Comparison of ENCODE assay signal across 1 cellular context in genomic region chr17:32261937-32262510, GRCh38.
TF ChIP-seq lines count a peak whose summit lies in the region.

No MANE protein-coding gene starts in this region.

TF ChIP-seq in HepG2, 621 proteins besides CTCF, POLR2A, EP300 and RAD21:
- TF ChIP-seq THRA (CRISPR knock-in tag; IDR thresholded peaks at IDR 0.05; ENCODE audit: borderline replicate concordance) = no peak
- no peak for TF ChIP-seq ZNF556 (CRISPR knock-in tag; IDR thresholded peaks at IDR 0.05; ENCODE audit: borderline replicate concordance)
- TF ChIP-seq ATF7 (IDR thresholded peaks at IDR 0.05) = 0 out of 2 replicates have a peak, but pooled peaks have one; percentile 14
- TF ChIP-seq ATF7 (CRISPR knock-in tag; IDR thresholded peaks at IDR 0.05) = no peak
TF ChIP-seq in HepG2: peak in this region for 1.
